ENCODE assay signal across 27 cellular contexts in genomic region chr5:179776413-179776938, GRCh38. TPM values are rescaled to one million over a fixed set of nuclear protein-coding genes. Genes with fewer than 3 reads are reported as not detected.
DNase-seq lines count a peak whose midpoint lies in the region; ATAC-seq and TF ChIP-seq lines count a peak whose summit lies in the region.
"Had no signal": no experiment of that assay in that cellular context is flagged by ENCODE, and none has a peak within 500 bp of the region (broad histone marks: within the 10 kb centered on the region; RNA-seq: fewer than 3 reads in every experiment).

No MANE protein-coding gene starts in this region.

- H2AFZ ChIP-seq in mammary epithelial cell (ENCODE audit: low read depth, low read length) (no peak overlapping the region), osteoblast (ENCODE audit: low read length) (no peak overlapping the region)
- H2AFZ ChIP-seq: GM23248 had no signal

- CTCF ChIA-PET in MCF 10A (lab: Yijun Ruan, JAX), result interaction anchor here (2.9 to 3.1 kb wide), 2 partner anchors 13 to 19 kb away, joined by 7 to 19 read pairs; no protein-coding TSS in a partner anchor
- CTCF ChIA-PET in mammary epithelial cell (lab: Charles Lee; ENCODE audit: low non-redundant PET), result no interaction called here

- no peak for DNase-seq in MCF 10A (ENCODE audit: unreplicated experiment)
- DNase-seq in mammary epithelial cell, result no peak
- DNase-seq in RWPE2 (ENCODE audit: low spot score), result peak; percentile 53
- DNase-seq in osteoblast (ENCODE audit: insufficient read length, low spot score, missing footprints), result peak; percentile 42
- no peak for DNase-seq in DMS 273 (lab: John Stamatoyannopoulos, UW; ENCODE audit: unreplicated experiment)
- no peak for DNase-seq in anterior cingulate cortex (lab: John Stamatoyannopoulos, UW)
- no peak for DNase-seq in stimulated activated naive CD4-positive, alpha-beta T cell (lab: John Stamatoyannopoulos, UW)
- DNase-seq: Calu3, DMS153, DND-41, GM23248, H7, KG1, MM.1S, NCI-H1417, NCI-H1694, NCI-H2029 treated with DMSO at 0.1 percent for 48 hours, NCI-H446 treated with DMSO at 0.1 percent for 48 hours, NCI-H526 treated with DMSO at 0.1 percent for 48 hours, SIG-M5 had no signal

- H3K4me2 ChIP-seq in mammary epithelial cell (ENCODE audit: insufficient read depth, low read depth, low read length) (no peak overlapping the region), osteoblast (ENCODE audit: insufficient read depth, low read length) (no peak overlapping the region)

- H3K4me3 ChIP-seq in mammary epithelial cell (replicated peaks in 1 of 3; ENCODE audit: insufficient read depth in 1 of 3, low read depth in 2 of 3, low read length in 3 of 3) (no peak overlapping the region), RWPE2 (ENCODE audit: severe bottlenecking) (no peak overlapping the region), osteoblast (ENCODE audit: insufficient read depth, low read length) (no peak overlapping the region)
- H3K4me3 ChIP-seq: GM23248, SK-N-MC had no signal

- H3K4me1 ChIP-seq in mammary epithelial cell (ENCODE audit: insufficient read depth, low read length), result no peaks in the 10 kb centered on the region
- H3K4me1 ChIP-seq in RWPE2 (ENCODE audit: insufficient read depth, poor library complexity, severe bottlenecking), result no peaks in the 10 kb centered on the region
- no peaks in the 10 kb centered on the region for H3K4me1 ChIP-seq in osteoblast (ENCODE audit: insufficient read depth, low read length)

- H3K79me2 ChIP-seq in mammary epithelial cell (ENCODE audit: insufficient read depth, low read length), result no peaks in the 10 kb centered on the region
- H3K79me2 ChIP-seq in osteoblast (ENCODE audit: insufficient read depth, low read length), result no peaks in the 10 kb centered on the region

- no peak overlapping the region for H3K27ac Mint-ChIP-seq in MCF 10A (ENCODE audit: low read depth, unreplicated experiment)
- H3K27ac Mint-ChIP-seq in dendritic cell treated with granulocyte-macrophage colony-stimulating factor and Interleukin-4, amounts not matched to agents 40 ng/mL and 50 ng/mL, for 4 days, result peak overlapping the region; percentile 89
- H3K27ac Mint-ChIP-seq: B cell had no signal

- H3K27ac ChIP-seq in mammary epithelial cell (ENCODE audit: insufficient read depth, low read depth, low read length) (no peak overlapping the region), RWPE2 (ENCODE audit: poor library complexity, severe bottlenecking) (no peak overlapping the region), osteoblast (ENCODE audit: low read depth, low read length) (no peak overlapping the region)
- H3K27ac ChIP-seq: 22Rv1, C4-2B, GM23248, RWPE1, SK-N-MC had no signal

- no peaks in the 10 kb centered on the region for H3K9me3 Mint-ChIP-seq in MCF 10A (ENCODE audit: unreplicated experiment)
- H3K9me3 Mint-ChIP-seq in dendritic cell treated with granulocyte-macrophage colony-stimulating factor and Interleukin-4, amounts not matched to agents 40 ng/mL and 50 ng/mL, for 4 days, result no peaks in the 10 kb centered on the region

- in situ Hi-C loops in mammary epithelial cell (cut with MboI; ENCODE audit: low sequenced_read_pairs in 2 of 2), result no loop called here

- no peak overlapping the region for H3K4me3 Mint-ChIP-seq in MCF 10A (ENCODE audit: unreplicated experiment)
- H3K4me3 Mint-ChIP-seq in dendritic cell treated with granulocyte-macrophage colony-stimulating factor and Interleukin-4, amounts not matched to agents 40 ng/mL and 50 ng/mL, for 4 days, result peak overlapping the region; percentile 44
- H3K4me3 Mint-ChIP-seq: B cell had no signal

- POLR2A ChIA-PET in MCF 10A (lab: Yijun Ruan, JAX), result interaction anchor here (0.5 to 1.4 kb wide), 5 partner anchors 10 to 151 kb away, joined by 3 to 7 read pairs (median 3); no protein-coding TSS in a partner anchor

- no peak for ATAC-seq in RWPE2 (ENCODE audit: low read depth)
- ATAC-seq: Panc1 had no signal

- H3K36me3 Mint-ChIP-seq in MCF 10A (ENCODE audit: insufficient read depth, unreplicated experiment), result peaks cover 84% of the 10 kb centered on the region
- H3K36me3 Mint-ChIP-seq in dendritic cell treated with granulocyte-macrophage colony-stimulating factor and Interleukin-4, amounts not matched to agents 40 ng/mL and 50 ng/mL, for 4 days (ENCODE audit: low read depth), result peaks cover 74% of the 10 kb centered on the region

- H3K27me3 Mint-ChIP-seq in MCF 10A (ENCODE audit: insufficient read depth, unreplicated experiment), result no peaks in the 10 kb centered on the region
- H3K27me3 Mint-ChIP-seq in dendritic cell treated with granulocyte-macrophage colony-stimulating factor and Interleukin-4, amounts not matched to agents 40 ng/mL and 50 ng/mL, for 4 days, result no peaks in the 10 kb centered on the region
- H3K27me3 Mint-ChIP-seq: B cell had no signal

- WGBS in mammary epithelial cell (ENCODE audit: low coverage, missing lambda C conversion rate), result 95% methylated on average over 7 of the region's 11 CpGs

- H3K9me3 ChIP-seq in mammary epithelial cell (replicated peaks; ENCODE audit: insufficient read depth, low read length) (no peaks in the 10 kb centered on the region), RWPE2 (ENCODE audit: severe bottlenecking) (no peaks in the 10 kb centered on the region), osteoblast (ENCODE audit: low read depth, low read length) (no peaks in the 10 kb centered on the region)

- intact Hi-C loops in MCF 10A (cut with micrococcal nuclease), result no loop called here
- intact Hi-C loops in mammary epithelial cell (cut with micrococcal nuclease), result no loop called here
- intact Hi-C loops in dendritic cell treated with granulocyte-macrophage colony-stimulating factor and Interleukin-4, amounts not matched to agents 40 ng/mL and 50 ng/mL, for 4 days (cut with micrococcal nuclease), result loop anchor here (2.0 kb wide), 2 partner anchors 14 to 16 kb away; partner anchors contain the start of gene LTC4S

- H3K36me3 ChIP-seq in mammary epithelial cell (ENCODE audit: insufficient read depth, low read length) (peaks cover 7% of the 10 kb centered on the region), RWPE2 (ENCODE audit: low read depth) (peaks cover 61% of the 10 kb centered on the region), osteoblast (ENCODE audit: insufficient read depth, low read length) (peaks cover 56% of the 10 kb centered on the region)

- H3K9ac ChIP-seq in mammary epithelial cell (ENCODE audit: insufficient read depth, low read length), result no peak overlapping the region
- H3K9ac ChIP-seq: GM23248 had no signal

- H3K27me3 ChIP-seq in mammary epithelial cell (ENCODE audit: insufficient read depth, low read length) (no peaks in the 10 kb centered on the region), RWPE2 (ENCODE audit: insufficient read depth, poor library complexity, severe bottlenecking) (no peaks in the 10 kb centered on the region), osteoblast (ENCODE audit: insufficient read depth, low read length) (no peaks in the 10 kb centered on the region)

- BruUV-seq in MCF 10A (replicated peaks; lab: Mats Ljungman, UMichigan), result TSS peak; percentile 4
- BruUV-seq in mammary epithelial cell (replicated peaks; lab: Mats Ljungman, UMichigan), result no TSS peak

- no peaks in the 10 kb centered on the region for H3K4me1 Mint-ChIP-seq in MCF 10A (ENCODE audit: insufficient read depth, unreplicated experiment)
- H3K4me1 Mint-ChIP-seq in dendritic cell treated with granulocyte-macrophage colony-stimulating factor and Interleukin-4, amounts not matched to agents 40 ng/mL and 50 ng/mL, for 4 days (ENCODE audit: low read depth), result peaks cover 98% of the 10 kb centered on the region
- H3K4me1 Mint-ChIP-seq: B cell had no signal

- dilution Hi-C loops in mammary epithelial cell (cut with HindIII; ENCODE audit: low sequenced_read_pairs), result no loop called here

- H4K20me1 ChIP-seq in mammary epithelial cell (ENCODE audit: insufficient read depth, low read length) (no peaks in the 10 kb centered on the region), osteoblast (ENCODE audit: insufficient read depth, low read length) (peaks cover 6% of the 10 kb centered on the region)

- no peak for TF ChIP-seq CTCF in MCF 10A (IDR thresholded peaks at IDR 0.05; ENCODE audit: unreplicated experiment)
- TF ChIP-seq CTCF in mammary epithelial cell (conservative IDR thresholded peaks at IDR 0.05 in 1 of 2, IDR thresholded peaks at IDR 0.05 in 1 of 2; ENCODE audit: extremely low read depth in 1 of 2, insufficient read depth in 1 of 2, low read depth in 1 of 2, low read length in 2 of 2), result no peak
- TF ChIP-seq CTCF in RWPE2 (IDR thresholded peaks at IDR 0.05; ENCODE audit: poor library complexity, severe bottlenecking), result no peak
- no peak for TF ChIP-seq CTCF in osteoblast (IDR thresholded peaks at IDR 0.05; ENCODE audit: extremely low read depth, low read depth, low read length)

RNA-seq across cellular contexts. Expression of gene LTC4S, which starts 17.3 kb away (rescaled TPM):
- 2.1 and 2.2 TPM in 2 replicates for total RNA-seq in MCF 10A (2022)
- under 1 TPM; 0.50 to 0.82 TPM for total RNA-seq in mammary epithelial cell
- polyA plus RNA-seq in mammary epithelial cell, result 0.29 TPM
- not detected for polyA minus RNA-seq in mammary epithelial cell
- total RNA-seq in osteoblast, result 1.4 and 1.5 TPM in 2 replicates

RNA-seq across cellular contexts. Expression of gene MGAT4B, which starts 30.2 kb away (rescaled TPM):
- total RNA-seq in MCF 10A (2022) (153 and 198 TPM in 2 replicates), mammary epithelial cell (100 to 1,000 TPM in 1 of 2 donors, 10 to 100 TPM in 1; 88.0 to 143 TPM), osteoblast (90.5 and 95.9 TPM in 2 replicates)
- polyA plus RNA-seq in mammary epithelial cell, result 157 TPM
- 181 TPM for polyA minus RNA-seq in mammary epithelial cell

RNA-seq across cellular contexts. Expression of gene MAML1, which starts 43.9 kb away (rescaled TPM):
- total RNA-seq in MCF 10A (2022), result 36.4 and 38.4 TPM in 2 replicates
- 10 to 100 TPM; 10.5 to 17.7 TPM for total RNA-seq in mammary epithelial cell
- 5.8 TPM for polyA plus RNA-seq in mammary epithelial cell
- polyA minus RNA-seq in mammary epithelial cell, result 32.4 TPM
- total RNA-seq in osteoblast, result 12.4 and 14.1 TPM in 2 replicates

RNA-seq across cellular contexts. Expression of gene SQSTM1, which starts 44.2 kb away (rescaled TPM):
- 612 and 1,251 TPM in 2 replicates for total RNA-seq in MCF 10A (2022)
- 100 to 1,000 TPM; 230 to 379 TPM for total RNA-seq in mammary epithelial cell
- polyA plus RNA-seq in mammary epithelial cell, result 84.0 TPM
- polyA minus RNA-seq in mammary epithelial cell, result 66.6 TPM
- 826 and 992 TPM in 2 replicates for total RNA-seq in osteoblast

Comparison
In these comparisons a context has a peak if more than half of its experiments do, and no peak if none do; other contexts are left out.
1. DNase-seq: peak in RWPE2 (single experiment) and osteoblast (single experiment); none in MCF 10A (single experiment), mammary epithelial cell (single experiment), DMS 273 (single experiment), anterior cingulate cortex (0 of 58) and stimulated activated naive CD4-positive, alpha-beta T cell (0 of 6).